ENCODE assay signal across 3 cellular contexts in the genomic region with DNA sequence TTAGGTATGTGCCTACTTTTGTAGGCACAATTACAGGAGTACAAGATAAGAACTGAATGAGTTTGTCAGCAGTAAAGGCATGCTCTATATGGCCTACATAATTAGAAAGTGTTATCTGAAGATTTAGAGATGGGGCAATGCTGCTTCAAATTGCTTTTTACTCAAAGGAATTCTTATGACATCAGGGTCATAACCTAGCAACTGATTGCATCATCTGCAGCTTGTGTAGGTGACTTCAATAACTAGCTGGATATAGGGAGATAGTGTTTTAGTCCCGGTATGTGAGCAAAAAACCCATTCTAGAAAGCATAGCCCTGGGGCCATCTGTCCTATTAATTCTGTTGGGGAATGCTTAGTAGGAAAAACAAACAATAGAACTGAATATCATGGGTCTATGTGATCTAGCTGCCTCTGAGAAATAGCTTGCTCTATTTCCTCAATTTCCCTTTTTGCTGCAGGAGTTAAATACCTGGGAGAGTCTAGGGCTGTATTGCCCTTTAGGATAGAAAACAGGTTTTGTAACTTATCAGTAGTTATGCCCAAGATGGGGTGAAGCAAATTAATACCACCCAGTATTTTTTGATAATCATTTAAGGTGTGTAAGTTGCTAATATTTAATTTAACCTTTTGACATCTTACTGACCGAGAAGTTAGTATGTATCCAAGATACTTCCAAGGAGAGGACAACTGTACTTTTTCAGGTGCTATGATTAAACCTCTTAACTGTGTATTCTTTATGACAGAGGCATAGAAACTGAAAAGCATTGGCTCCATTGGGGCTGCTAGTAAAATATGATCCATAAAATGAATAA. TPM values are rescaled to one million over a fixed set of nuclear protein-coding genes. Genes with fewer than 3 reads are reported as not detected.
"Had no signal": no experiment of that assay in that cellular context is flagged by ENCODE, and none has a peak within 500 bp of the region (broad histone marks: within the 10 kb centered on the region; RNA-seq: fewer than 3 reads in every experiment).

No MANE protein-coding gene starts in this region.

RNA-seq across cellular contexts. Expression of a gene that starts 55.4 kb away (rescaled TPM):
- total RNA-seq: chondrocyte, dermis blood vessel endothelial cell, frontal cortex had no signal
